Comparison of ENCODE assay signal across 28 cellular contexts in the genomic region with DNA sequence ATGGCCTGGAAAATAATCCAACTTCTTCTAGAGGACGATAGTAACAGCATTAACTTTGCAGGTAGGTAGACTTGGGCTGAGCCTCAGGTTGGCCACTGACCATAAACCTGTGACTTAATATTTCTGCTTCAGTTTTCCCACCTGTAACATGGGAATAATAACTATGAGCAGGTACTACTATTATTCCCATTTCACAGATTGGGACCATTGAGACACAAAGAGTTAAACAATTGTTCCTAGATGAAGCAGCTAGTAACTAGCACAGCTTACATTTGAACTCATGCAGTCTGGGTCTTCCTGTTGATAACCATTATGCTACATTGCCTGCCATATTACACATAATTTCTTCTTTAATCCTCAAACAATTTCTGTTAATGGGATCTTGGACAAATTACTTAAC.
A peak's percentile ranks its signal among the peaks of the same experiment; 100 is the strongest.
DNase-seq lines count a peak whose midpoint lies in the region; ATAC-seq, FAIRE-seq and TF ChIP-seq lines count a peak whose summit lies in the region.
"Had no signal": no experiment of that assay in that cellular context is flagged by ENCODE, and none has a peak within 500 bp of the region (broad histone marks: within the 10 kb centered on the region; RNA-seq: fewer than 3 reads in every experiment).

No MANE protein-coding gene starts in this region.

- H3K27ac ChIP-seq in breast epithelium (peak overlapping the region; percentile 44 to 62), skeletal muscle tissue (ENCODE audit: low read depth, low read length) (peak overlapping the region; percentile 91), sigmoid colon (peak overlapping the region in 2 of 4 donors; percentile 27 to 73)
- H3K27ac ChIP-seq: 22Rv1, C4-2B, HL-60 had no signal

- H3K27ac Mint-ChIP-seq in MCF 10A (ENCODE audit: low read depth, unreplicated experiment): no peak overlapping the region
- H3K27ac Mint-ChIP-seq in mesothelial cell of epicardium: peak overlapping the region; percentile 39
- H3K27ac Mint-ChIP-seq: B cell; CD8-positive, alpha-beta T cell had no signal

- TF ChIP-seq EP300 in sigmoid colon (IDR thresholded peaks at IDR 0.05): no peak

- no peak for DNase-seq in breast epithelium (ENCODE audit: low spot score in 2 of 2)
- no peak for DNase-seq in MCF 10A (ENCODE audit: unreplicated experiment)
- DNase-seq in HTR-8/SVneo (ENCODE audit: insufficient read length, low spot score): no peak
- DNase-seq in mesothelial cell of epicardium (ENCODE audit: low spot score in 2 of 2, unreplicated experiment in 2 of 2): no peak
- no peak for DNase-seq in NCI-H2081 treated with DMSO at 0.1 percent for 48 hours (lab: John Stamatoyannopoulos, UW)
- no peak for DNase-seq in sigmoid colon
- DNase-seq: Caco-2; CD8-positive, alpha-beta T cell; DMS79; EL; GDM1; Kasumi-1; MV-4-11; NCI-H1436 treated with DMSO at 0.1 percent for 48 hours; NCI-H187 treated with DMSO at 0.1 percent for 48 hours; NCI-H2107; NCI-H526; NCI-H82; NK-92 treated with Interleukin-12 subunit alpha and Interleukin-12 subunit beta, amount 100 ng/mL, for 24 hours; PC-3 had no signal

- no peaks in the 10 kb centered on the region for H3K4me1 ChIP-seq in breast epithelium
- peaks cover 11 to 27% (median 21%) of the 10 kb centered on the region in 3 donors for H3K4me1 ChIP-seq in skeletal muscle tissue (ENCODE audit: control insufficient read depth in 3 of 3, insufficient read depth in 3 of 3, low read length in 3 of 3)
- peaks cover 0 to 30% (median 21%) of the 10 kb centered on the region in 4 donors for H3K4me1 ChIP-seq in sigmoid colon
- H3K4me1 ChIP-seq: Caco-2 had no signal

- ATAC-seq in GM19452 (IDR thresholded peaks at IDR 0.05; ENCODE audit: unreplicated experiment): no peak
- ATAC-seq: CD8-positive, alpha-beta T cell; GM12878; PC-3 had no signal

- H3K4me3 ChIP-seq in breast epithelium: no peak overlapping the region
- H3K4me3 ChIP-seq in skeletal muscle tissue (ENCODE audit: low read length in 3 of 3): no peak overlapping the region
- H3K4me3 ChIP-seq in sigmoid colon: no peak overlapping the region
- H3K4me3 ChIP-seq: GM12878, SJSA1 had no signal

- H3K9ac ChIP-seq in skeletal muscle tissue (ENCODE audit: low read depth in 1 of 3, low read length in 3 of 3): no peak overlapping the region

- H3K27me3 Mint-ChIP-seq in MCF 10A (ENCODE audit: insufficient read depth, unreplicated experiment) (no peaks in the 10 kb centered on the region), mesothelial cell of epicardium (ENCODE audit: low read depth) (no peaks in the 10 kb centered on the region)

- BruUV-seq in MCF 10A (replicated peaks; lab: Mats Ljungman, UMichigan): no TSS peak

- intact Hi-C loops in breast epithelium (cut with DNase I; ENCODE audit: low total_unique reads): no loop called here
- intact Hi-C loops in MCF 10A (cut with micrococcal nuclease): no loop called here
- intact Hi-C loops in sigmoid colon (cut with DNase I): loop anchor here (5.0 to 10.0 kb wide), 2 partner anchors 154 to 216 kb away; a partner anchor contains a TSS

- POLR2A ChIA-PET in MCF 10A (lab: Yijun Ruan, JAX): interaction anchor here (0.9 kb wide), 2 partner anchors 13 to 186 kb away, joined by 4 to 5 read pairs; no protein-coding TSS in a partner anchor

- H3K36me3 Mint-ChIP-seq in MCF 10A (ENCODE audit: insufficient read depth, unreplicated experiment) (no peaks in the 10 kb centered on the region), mesothelial cell of epicardium (no peaks in the 10 kb centered on the region)
- H3K36me3 Mint-ChIP-seq: CD8-positive, alpha-beta T cell had no signal

- TF ChIP-seq CTCF in breast epithelium (IDR thresholded peaks at IDR 0.05): no peak
- no peak for TF ChIP-seq CTCF in MCF 10A (IDR thresholded peaks at IDR 0.05; ENCODE audit: unreplicated experiment)
- no peak for TF ChIP-seq CTCF in mesothelial cell of epicardium (IDR thresholded peaks at IDR 0.05; ENCODE audit: unreplicated experiment)
- no peak for TF ChIP-seq CTCF in sigmoid colon (IDR thresholded peaks at IDR 0.05)

- H3K4me1 Mint-ChIP-seq in MCF 10A (ENCODE audit: insufficient read depth, unreplicated experiment) (peaks cover 27% of the 10 kb centered on the region), mesothelial cell of epicardium (peaks cover 48% of the 10 kb centered on the region)
- H3K4me1 Mint-ChIP-seq: B cell had no signal

- H3K9me3 Mint-ChIP-seq in MCF 10A (ENCODE audit: unreplicated experiment) (no peaks in the 10 kb centered on the region), mesothelial cell of epicardium (peaks cover 2% of the 10 kb centered on the region)
- H3K9me3 Mint-ChIP-seq: CD8-positive, alpha-beta T cell had no signal

- FAIRE-seq in HTR-8/SVneo (lab: Jason Lieb, UNC): peak; percentile 28
- FAIRE-seq: GM12878 had no signal

- no peaks in the 10 kb centered on the region for H3K36me3 ChIP-seq in breast epithelium
- H3K36me3 ChIP-seq in skeletal muscle tissue (ENCODE audit: control insufficient read depth in 3 of 3, insufficient read depth in 3 of 3, low read length in 3 of 3): no peaks in the 10 kb centered on the region
- no peaks in the 10 kb centered on the region for H3K36me3 ChIP-seq in sigmoid colon
- H3K36me3 ChIP-seq: SJSA1 had no signal

- no peaks in the 10 kb centered on the region for H3K27me3 ChIP-seq in breast epithelium
- no peaks in the 10 kb centered on the region for H3K27me3 ChIP-seq in skeletal muscle tissue (ENCODE audit: control insufficient read depth in 3 of 3, insufficient read depth in 3 of 3, low read length in 3 of 3)
- no peaks in the 10 kb centered on the region for H3K27me3 ChIP-seq in sigmoid colon
- H3K27me3 ChIP-seq: SJSA1 had no signal

- TF ChIP-seq POLR2A in breast epithelium (IDR thresholded peaks at IDR 0.05) (no peak), sigmoid colon (IDR thresholded peaks at IDR 0.05) (no peak)

- H3K9me3 ChIP-seq in breast epithelium (no peaks in the 10 kb centered on the region), skeletal muscle tissue (ENCODE audit: control insufficient read depth in 3 of 3, low read length in 3 of 3) (no peaks in the 10 kb centered on the region), sigmoid colon (no peaks in the 10 kb centered on the region)
- H3K9me3 ChIP-seq: Caco-2, SJSA1 had no signal

- H3K4me3 Mint-ChIP-seq in MCF 10A (ENCODE audit: unreplicated experiment) (no peak overlapping the region), mesothelial cell of epicardium (no peak overlapping the region)
- H3K4me3 Mint-ChIP-seq: B cell; CD8-positive, alpha-beta T cell had no signal

- CTCF ChIA-PET in MCF 10A (lab: Yijun Ruan, JAX): no interaction called here

- WGBS in sigmoid colon, 2 donors: 83 to 84% methylated on average over 1 of the region's 1 CpG
